ENCODE assay signal across 11 cellular contexts in the genomic region with DNA sequence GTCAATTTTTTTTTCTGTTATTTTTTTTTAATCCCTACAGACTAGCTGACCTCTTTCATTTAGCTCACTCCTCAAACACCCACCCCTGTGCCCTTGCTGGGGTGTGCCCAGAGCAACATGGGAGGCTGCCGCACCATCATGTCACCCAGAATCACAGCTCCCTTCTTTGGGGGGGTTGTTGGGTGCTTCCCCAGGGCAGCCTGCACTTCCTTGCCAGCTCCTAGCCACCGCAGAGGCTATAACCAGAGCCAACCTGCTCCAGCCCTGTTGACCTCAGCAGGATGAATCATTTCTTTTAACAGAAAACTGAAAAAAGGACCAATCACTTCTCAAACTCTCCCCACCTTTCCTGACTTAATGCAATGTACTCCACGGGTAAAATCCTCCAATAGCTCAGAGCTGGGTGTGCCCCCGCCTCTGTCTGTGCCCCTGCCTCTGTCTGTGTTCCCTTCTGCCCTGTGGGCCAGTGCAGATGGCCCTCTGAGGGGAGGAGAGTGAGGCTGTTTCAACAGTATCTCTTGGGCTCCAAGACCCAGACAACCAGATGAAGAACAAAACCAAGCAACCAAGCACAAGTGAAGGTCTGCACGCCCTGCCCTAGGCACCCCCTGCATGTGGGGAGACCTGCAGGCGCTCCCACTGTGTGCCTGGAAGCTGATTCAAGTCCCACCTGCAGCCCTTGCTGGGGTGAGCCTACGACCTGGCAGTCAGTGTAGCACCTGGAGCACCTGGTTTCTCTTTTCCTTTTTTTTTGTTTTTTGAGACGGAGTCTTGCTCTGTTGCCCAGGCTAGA.
DNase-seq lines count a peak whose midpoint lies in the region; ATAC-seq and TF ChIP-seq lines count a peak whose summit lies in the region.
"Had no signal": no experiment of that assay in that cellular context is flagged by ENCODE, and none has a peak within 500 bp of the region (broad histone marks: within the 10 kb centered on the region; RNA-seq: fewer than 3 reads in every experiment).

No MANE protein-coding gene starts in this region.

- no peaks in the 10 kb centered on the region for H3K27me3 ChIP-seq in MG63
- no peaks in the 10 kb centered on the region for H3K27me3 ChIP-seq in brain microvascular endothelial cell (replicated peaks)
- no peaks in the 10 kb centered on the region for H3K27me3 ChIP-seq in foreskin keratinocyte

- DNase-seq in Daoy (ENCODE audit: low read depth) (peak; percentile 36), MG63 (peak; percentile 56), brain microvascular endothelial cell (peak; percentile 45), renal cortical epithelial cell (ENCODE audit: low read depth) (peak; percentile 83), ureter (ENCODE audit: low spot score) (no peak), foreskin keratinocyte (no peak), UCSD-AML1 (lab: John Stamatoyannopoulos, UW; ENCODE audit: unreplicated experiment) (no peak)
- DNase-seq: DMS79 treated with DMSO at 0.1 percent for 48 hours, hippocampal formation, NCI-H524 treated with DMSO at 0.1 percent for 48 hours had no signal

- H3K4me3 ChIP-seq in MG63 (no peak overlapping the region), brain microvascular endothelial cell (ENCODE audit: low read depth, low read length) (no peak overlapping the region)

- TF ChIP-seq CTCF in brain microvascular endothelial cell (IDR thresholded peaks at IDR 0.05; ENCODE audit: low read depth, low read length, missing control alignments) (no peak), foreskin keratinocyte (conservative IDR thresholded peaks at IDR 0.05) (no peak)

- no peaks in the 10 kb centered on the region for H3K36me3 ChIP-seq in MG63
- no peaks in the 10 kb centered on the region for H3K36me3 ChIP-seq in brain microvascular endothelial cell (replicated peaks)

- in situ Hi-C loops in brain microvascular endothelial cell (cut with HindIII; ENCODE audit: low pct_ligation_motif_present, low sequenced_read_pairs), result no loop called here

- ATAC-seq in foreskin keratinocyte, result no peak

- no peak overlapping the region for H3K27ac ChIP-seq in brain microvascular endothelial cell
- H3K27ac ChIP-seq in foreskin keratinocyte, result no peak overlapping the region
- H3K27ac ChIP-seq: KMS-11 had no signal

- peaks cover 1% of the 10 kb centered on the region for H3K4me1 ChIP-seq in foreskin keratinocyte

- no peaks in the 10 kb centered on the region for H3K9me3 ChIP-seq in MG63

Comparison
In these comparisons a context has a peak if more than half of its experiments do, and no peak if none do; other contexts are left out.
1. DNase-seq: peak in Daoy (single experiment), MG63 (single experiment), brain microvascular endothelial cell (single experiment) and renal cortical epithelial cell (single experiment); none in ureter (single experiment), foreskin keratinocyte (0 of 2) and UCSD-AML1 (single experiment).